In genomic region chr17:39461113-39461910, GRCh38 we compare ENCODE assay signal across 8 cellular contexts. TPM values are rescaled to one million over a fixed set of nuclear protein-coding genes. Genes with fewer than 3 reads are reported as not detected.
DNase-seq lines count a peak whose midpoint lies in the region; ATAC-seq and TF ChIP-seq lines count a peak whose summit lies in the region.

Gene CDK12 (plus strand): TSS chr17:39461486. CDS start chr17:39462072, 586 bp downstream.

- ATAC-seq in GM18868 (IDR thresholded peaks at IDR 0.05; ENCODE audit: unreplicated experiment) = peak; percentile 78
- peak; percentile 74 for ATAC-seq in HG03135 (IDR thresholded peaks at IDR 0.05; ENCODE audit: unreplicated experiment)

- no peaks in the 10 kb centered on the region for H3K27me3 ChIP-seq in A673 (replicated peaks; ENCODE audit: insufficient read depth, low read depth, low read length, poor library complexity)
- H3K27me3 ChIP-seq in WERI-Rb-1 (ENCODE audit: insufficient read depth, low read depth, severe bottlenecking) = no peaks in the 10 kb centered on the region
- H3K27me3 ChIP-seq in mammary epithelial cell (ENCODE audit: insufficient read depth, low read length) = no peaks in the 10 kb centered on the region
- H3K27me3 ChIP-seq in iPS-20b (ENCODE audit: insufficient read depth, low read length) = no peaks in the 10 kb centered on the region

- intact Hi-C loops in A673 (cut with micrococcal nuclease; ENCODE audit: unreplicated experiment) (no loop called here), mammary epithelial cell (cut with micrococcal nuclease) (loop anchor here (1.0 to 2.0 kb wide), 3 partner anchors 10 to 57 kb away; partner anchors contain the start of gene MED1)

- H3K27ac ChIP-seq in A673 (ENCODE audit: low read depth, low read length, poor library complexity, severe bottlenecking) (peak within 1 kb of the TSS; percentile 94), WERI-Rb-1 (peak within 1 kb of the TSS; percentile 94), mammary epithelial cell (ENCODE audit: insufficient read depth, low read depth, low read length) (peak within 1 kb of the TSS; percentile 97), iPS-20b (ENCODE audit: low read length) (peak within 1 kb of the TSS; percentile 92), skin epidermis (peak within 1 kb of the TSS; percentile 81 to 100 (median 98))

- H3K4me3 ChIP-seq in A673 (ENCODE audit: low read depth, low read length, poor library complexity, severe bottlenecking) (peak within 1 kb of the TSS; percentile 75), WERI-Rb-1 (ENCODE audit: low read depth, low read length) (peak within 1 kb of the TSS; percentile 93), mammary epithelial cell (replicated peaks in 1 of 3; ENCODE audit: insufficient read depth in 1 of 3, low read depth in 2 of 3, low read length in 3 of 3) (peak within 1 kb of the TSS; percentile 84 to 95 (median 88)), iPS-20b (ENCODE audit: low read length) (peak within 1 kb of the TSS; percentile 100), skin epidermis (peak within 1 kb of the TSS; percentile 66 to 98 (median 86))

- H3K36me3 ChIP-seq in A673 (ENCODE audit: insufficient read depth, low read length, poor library complexity, severe bottlenecking) = no peaks in the 10 kb centered on the region
- peaks cover 25% of the 10 kb centered on the region for H3K36me3 ChIP-seq in WERI-Rb-1
- no peaks in the 10 kb centered on the region for H3K36me3 ChIP-seq in mammary epithelial cell (ENCODE audit: insufficient read depth, low read length)
- peaks cover 9% of the 10 kb centered on the region; the same call in 1 of the 2 replicates for H3K36me3 ChIP-seq in iPS-20b (ENCODE audit: insufficient read depth, low read depth, low read length)

- WGBS in mammary epithelial cell (ENCODE audit: low coverage, missing lambda C conversion rate) = 3% methylated on average over 22 of the region's 49 CpGs

- H3K4me2 ChIP-seq in mammary epithelial cell (ENCODE audit: insufficient read depth, low read depth, low read length) = peak within 1 kb of the TSS; percentile 88

- no peaks in the 10 kb centered on the region for H3K9me3 ChIP-seq in A673 (ENCODE audit: low read depth, low read length, poor library complexity, severe bottlenecking)
- peaks cover 4% of the 10 kb centered on the region for H3K9me3 ChIP-seq in WERI-Rb-1 (ENCODE audit: severe bottlenecking)
- no peaks in the 10 kb centered on the region for H3K9me3 ChIP-seq in mammary epithelial cell (replicated peaks; ENCODE audit: insufficient read depth, low read length)
- no peaks in the 10 kb centered on the region for H3K9me3 ChIP-seq in iPS-20b (ENCODE audit: insufficient read depth, low read depth, low read length)

- H4K20me1 ChIP-seq in mammary epithelial cell (ENCODE audit: insufficient read depth, low read length) = peaks cover 9% of the 10 kb centered on the region

- peaks cover 50% of the 10 kb centered on the region for H3K79me2 ChIP-seq in mammary epithelial cell (ENCODE audit: insufficient read depth, low read length)

- dilution Hi-C loops in mammary epithelial cell (cut with HindIII; ENCODE audit: low sequenced_read_pairs) = loop anchor here (5.0 kb wide), 2 partner anchors 54 to 76 kb away; no protein-coding TSS in a partner anchor

- POLR2A ChIA-PET in A673 (lab: Charles Lee; ENCODE audit: low non-redundant PET) = interaction anchor here (0.6 to 0.9 kb wide), 3 partner anchors 10 to 387 kb away, joined by 3 to 14 read pairs (median 5); partner anchors contain the start of gene MED1

- H3K4me1 ChIP-seq in A673 (ENCODE audit: insufficient read depth, low read length, poor library complexity, severe bottlenecking) = no peaks in the 10 kb centered on the region
- H3K4me1 ChIP-seq in mammary epithelial cell (ENCODE audit: insufficient read depth, low read length) = no peaks in the 10 kb centered on the region
- H3K4me1 ChIP-seq in iPS-20b (ENCODE audit: insufficient read depth, low read length) = peaks cover 6% of the 10 kb centered on the region

- H3K9ac ChIP-seq in mammary epithelial cell (ENCODE audit: insufficient read depth, low read length) = peak within 1 kb of the TSS; percentile 98
- peak within 1 kb of the TSS; percentile 97 for H3K9ac ChIP-seq in iPS-20b (ENCODE audit: low read depth, low read length)

- H2AFZ ChIP-seq in mammary epithelial cell (ENCODE audit: low read depth, low read length) = peak within 1 kb of the TSS; percentile 95

- CTCF ChIA-PET in A673 (lab: Charles Lee) (no interaction called here), mammary epithelial cell (lab: Charles Lee; ENCODE audit: low non-redundant PET) (no interaction called here)

- DNase-seq in A673 (ENCODE audit: low spot score) = peak; percentile 96
- DNase-seq in NCI-H2227 (lab: John Stamatoyannopoulos, UW; ENCODE audit: unreplicated experiment) = peak; percentile 100
- peak; percentile 98 for DNase-seq in WERI-Rb-1
- peak; percentile 99 for DNase-seq in mammary epithelial cell

- BruUV-seq in A673 (replicated peaks; lab: Mats Ljungman, UMichigan) (no TSS peak), mammary epithelial cell (replicated peaks; lab: Mats Ljungman, UMichigan) (TSS peak; percentile 85)

- TF ChIP-seq CTCF in A673 (conservative IDR thresholded peaks at IDR 0.05; ENCODE audit: low read depth, low read length) (no peak), WERI-Rb-1 (IDR thresholded peaks at IDR 0.05; ENCODE audit: low read depth, low read length) (no peak), mammary epithelial cell (conservative IDR thresholded peaks at IDR 0.05 in 1 of 2, IDR thresholded peaks at IDR 0.05 in 1 of 2; ENCODE audit: extremely low read depth in 1 of 2, insufficient read depth in 1 of 2, low read depth in 1 of 2, low read length in 2 of 2) (no peak)

- in situ Hi-C loops in mammary epithelial cell (cut with MboI; ENCODE audit: low sequenced_read_pairs in 2 of 2) = no loop called here

RNA-seq across cellular contexts. Expression of gene CDK12, which starts in this region (rescaled TPM):
- total RNA-seq in A673 (2021) (43.5 TPM in 2 replicates), mammary epithelial cell (10 to 100 TPM; 44.5 to 66.6 TPM)
- 20.6 TPM for polyA plus RNA-seq in mammary epithelial cell
- 82.0 TPM for polyA minus RNA-seq in mammary epithelial cell

Comparison
In these comparisons a context has a peak if more than half of its experiments do, and no peak if none do; other contexts are left out.
1. Peak in every context shown above with its lines: DNase-seq, ATAC-seq, H3K4me3 ChIP-seq and H3K27ac ChIP-seq.